In the genomic region with DNA sequence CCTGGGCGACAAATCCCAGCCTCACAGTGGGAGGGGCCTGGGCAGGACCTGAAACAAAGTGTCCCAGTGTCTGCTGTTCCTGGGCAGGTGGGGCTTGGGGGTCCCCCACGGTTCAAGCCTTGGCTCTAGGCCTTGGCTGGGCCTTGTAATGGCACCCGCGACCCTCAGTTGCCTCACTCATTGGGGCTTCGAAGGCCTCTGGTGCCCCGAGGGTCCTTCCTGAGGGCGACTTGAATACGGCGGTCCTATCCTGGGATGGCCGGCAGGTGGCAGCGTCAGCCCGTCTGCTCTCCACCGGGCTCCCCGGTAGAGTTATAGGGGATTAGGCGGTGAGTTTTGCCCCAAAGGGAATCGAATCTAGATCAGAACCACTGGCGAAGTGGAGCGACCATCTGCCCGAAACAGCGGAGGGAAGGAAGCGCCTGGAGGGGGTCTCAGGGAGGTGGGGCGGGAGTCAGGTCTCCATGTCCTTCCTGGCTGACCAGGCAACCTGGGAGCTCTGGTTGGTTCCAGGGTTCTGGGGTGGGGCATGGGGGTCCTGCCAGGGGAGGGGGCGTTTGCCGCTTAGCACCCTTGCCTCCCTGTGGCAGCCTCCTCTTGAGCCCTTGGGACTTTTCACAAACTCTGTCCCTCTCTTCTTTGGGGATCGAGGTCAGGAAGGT, we compare ENCODE assay signal across 8 cellular contexts. TPM values are rescaled to one million over a fixed set of nuclear protein-coding genes. Genes with fewer than 3 reads are reported as not detected.
DNase-seq lines count a peak whose midpoint lies in the region; ATAC-seq and TF ChIP-seq lines count a peak whose summit lies in the region.

No MANE protein-coding gene starts in this region.

- no peaks in the 10 kb centered on the region for H3K36me3 ChIP-seq in RWPE2 (ENCODE audit: low read depth)
- no peaks in the 10 kb centered on the region for H3K36me3 ChIP-seq in neutrophil

- peak; percentile 95 for TF ChIP-seq RAD21 in Ishikawa (IDR thresholded peaks at IDR 0.05; ENCODE audit: low read depth)

- ATAC-seq in RWPE2 (ENCODE audit: low read depth) (peak; percentile 13; the same call in 1 of the 3 replicates), foreskin keratinocyte (peak; percentile 22), HG03280 (IDR thresholded peaks at IDR 0.05; ENCODE audit: unreplicated experiment) (no peak)

- no peaks in the 10 kb centered on the region for H3K27me3 ChIP-seq in RWPE2 (ENCODE audit: insufficient read depth, poor library complexity, severe bottlenecking)
- H3K27me3 ChIP-seq in foreskin keratinocyte: no peaks in the 10 kb centered on the region
- H3K27me3 ChIP-seq in neutrophil: peaks cover 51% of the 10 kb centered on the region

- H3K9me3 ChIP-seq in RWPE2 (ENCODE audit: severe bottlenecking) (no peaks in the 10 kb centered on the region), neutrophil (no peaks in the 10 kb centered on the region)

- H3K27ac ChIP-seq in RWPE2 (ENCODE audit: poor library complexity, severe bottlenecking) (peak overlapping the region; percentile 67), foreskin keratinocyte (no peak overlapping the region), neutrophil (no peak overlapping the region)

- TF ChIP-seq EP300 in Ishikawa (IDR thresholded peaks at IDR 0.05; ENCODE audit: borderline replicate concordance): no peak

- H3K4me3 ChIP-seq in RWPE2 (ENCODE audit: severe bottlenecking) (no peak overlapping the region), neutrophil (ENCODE audit: low read depth in 1 of 2, low read length in 1 of 2) (peak overlapping the region in 1 of 2 experiments; percentile 24)

- peak; percentile 41 for DNase-seq in DMS114 treated with DMSO at 0.1 percent for 48 hours (lab: John Stamatoyannopoulos, UW; ENCODE audit: unreplicated experiment)
- DNase-seq in RWPE2 (ENCODE audit: low spot score): no peak
- peak; percentile 72 for DNase-seq in activated T-helper 9 cell treated with anti-CD3 and anti-CD28 coated beads, Interleukin-2, amount 50 U/mL, for 16 hours (ENCODE audit: low read depth)
- peak in 1 of 2 donors; percentile 42 for DNase-seq in foreskin keratinocyte
- DNase-seq in stromal cell of bone marrow (ENCODE audit: low read depth): peak; percentile 25

- peaks cover 21% of the 10 kb centered on the region for H3K4me1 ChIP-seq in RWPE2 (ENCODE audit: insufficient read depth, poor library complexity, severe bottlenecking)
- peaks cover 8% of the 10 kb centered on the region for H3K4me1 ChIP-seq in foreskin keratinocyte
- peaks cover 26 to 36% of the 10 kb centered on the region in 2 experiments for H3K4me1 ChIP-seq in neutrophil (ENCODE audit: control insufficient read depth in 1 of 2, insufficient read depth in 1 of 2, low read depth in 1 of 2, low read length in 1 of 2)

- peak; percentile 96 for TF ChIP-seq CTCF in RWPE2 (IDR thresholded peaks at IDR 0.05; ENCODE audit: poor library complexity, severe bottlenecking)
- peak; percentile 94 for TF ChIP-seq CTCF in foreskin keratinocyte (conservative IDR thresholded peaks at IDR 0.05)
- TF ChIP-seq CTCF in neutrophil (IDR thresholded peaks at IDR 0.05): peak; percentile 92

TF ChIP-seq in Ishikawa, 13 proteins besides CTCF, POLR2A, EP300 and RAD21:
- TF ChIP-seq, protein P1, sequence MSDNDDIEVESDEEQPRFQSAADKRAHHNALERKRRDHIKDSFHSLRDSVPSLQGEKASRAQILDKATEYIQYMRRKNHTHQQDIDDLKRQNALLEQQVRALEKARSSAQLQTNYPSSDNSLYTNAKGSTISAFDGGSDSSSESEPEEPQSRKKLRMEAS (IDR thresholded peaks at IDR 0.05): peak; percentile 18; the same call in 1 of the 2 replicates
- no peak for TF ChIP-seq TAF1 (IDR thresholded peaks at IDR 0.05; ENCODE audit: low read depth)

RNA-seq across cellular contexts. Expression of a gene that starts 2.1 kb away (rescaled TPM):
- total RNA-seq in foreskin keratinocyte: 28.5 and 31.1 TPM in 2 replicates
- 27.1 and 27.7 TPM in 2 replicates for polyA plus RNA-seq in foreskin keratinocyte

RNA-seq across cellular contexts. Expression of a gene that starts 22.8 kb away (rescaled TPM):
- 140 and 161 TPM in 2 replicates for total RNA-seq in foreskin keratinocyte
- 205 and 223 TPM in 2 replicates for polyA plus RNA-seq in foreskin keratinocyte

RNA-seq across cellular contexts. Expression of a gene that starts 23.1 kb away (rescaled TPM):
- total RNA-seq in foreskin keratinocyte: 5.3 and 5.9 TPM in 2 replicates
- 2.1 and 2.2 TPM in 2 replicates for polyA plus RNA-seq in foreskin keratinocyte
